In the genomic region with DNA sequence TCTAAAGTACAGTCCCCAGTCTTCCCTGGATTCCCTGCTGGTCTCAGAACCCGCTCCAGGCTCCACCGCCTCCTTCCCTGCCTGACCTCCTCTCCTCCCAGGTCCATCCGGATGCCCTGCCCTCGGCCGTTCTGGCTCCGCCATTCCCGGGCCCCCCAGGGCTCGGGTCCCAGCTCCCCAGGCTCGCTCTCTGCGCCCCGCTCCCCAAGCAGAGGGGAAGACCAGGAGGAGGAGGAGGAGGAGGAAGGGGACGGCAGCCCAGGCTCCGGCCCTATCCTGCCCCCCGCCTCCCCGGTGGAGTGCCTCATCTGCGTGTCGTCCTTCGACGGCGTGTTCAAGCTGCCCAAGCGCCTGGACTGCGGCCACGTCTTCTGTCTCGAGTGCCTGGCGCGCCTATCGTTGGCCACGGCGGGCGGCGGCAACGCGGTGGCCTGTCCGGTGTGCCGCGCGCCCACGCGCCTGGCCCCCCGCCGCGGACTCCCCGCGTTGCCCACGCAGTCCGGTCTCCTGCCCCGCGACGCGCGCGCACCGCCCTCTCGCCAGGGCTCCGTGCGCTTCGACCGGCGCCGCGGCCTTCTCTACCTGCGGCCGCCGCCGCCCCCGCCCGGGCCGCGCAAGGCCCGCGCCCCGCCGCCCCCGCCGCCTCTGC, we compare ENCODE assay signal across 1 cellular context.
TF ChIP-seq lines count a peak whose summit lies in the region.

No MANE protein-coding gene starts in this region.

TF ChIP-seq in IMR-90, 13 proteins besides CTCF, POLR2A, EP300 and RAD21 (continued from another document):
- TF ChIP-seq, protein P1, sequence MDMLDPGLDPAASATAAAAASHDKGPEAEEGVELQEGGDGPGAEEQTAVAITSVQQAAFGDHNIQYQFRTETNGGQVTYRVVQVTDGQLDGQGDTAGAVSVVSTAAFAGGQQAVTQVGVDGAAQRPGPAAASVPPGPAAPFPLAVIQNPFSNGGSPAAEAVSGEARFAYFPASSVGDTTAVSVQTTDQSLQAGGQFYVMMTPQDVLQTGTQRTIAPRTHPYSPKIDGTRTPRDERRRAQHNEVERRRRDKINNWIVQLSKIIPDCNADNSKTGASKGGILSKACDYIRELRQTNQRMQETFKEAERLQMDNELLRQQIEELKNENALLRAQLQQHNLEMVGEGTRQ (IDR thresholded peaks at IDR 0.05; ENCODE audit: low read depth, low read length) = no peak
- TF ChIP-seq NFE2L2 (IDR thresholded peaks at IDR 0.05; ENCODE audit: low read depth, low read length) (no peak), BHLHE40 (IDR thresholded peaks at IDR 0.05; ENCODE audit: low read depth, low read length) (no peak), RCOR1 (IDR thresholded peaks at IDR 0.05; ENCODE audit: insufficient replicate concordance, low read length) (no peak), MAZ (IDR thresholded peaks at IDR 0.05; ENCODE audit: borderline replicate concordance, low read depth, low read length) (no peak), SMC3 (IDR thresholded peaks at IDR 0.05; ENCODE audit: low read depth, low read length) (no peak), CEBPB (IDR thresholded peaks at IDR 0.05; ENCODE audit: low read depth, low read length) (no peak), CHD1 (IDR thresholded peaks at IDR 0.05; ENCODE audit: low read depth, low read length) (no peak), FOS (IDR thresholded peaks at IDR 0.05; ENCODE audit: low read depth, low read length) (no peak)
